Comparison of ENCODE assay signal across 11 cellular contexts in genomic region chr1:14946011-14946359, GRCh38.
A peak's percentile ranks its signal among the peaks of the same experiment; 100 is the strongest.
DNase-seq lines count a peak whose midpoint lies in the region; ATAC-seq and TF ChIP-seq lines count a peak whose summit lies in the region.
"Had no signal": no experiment of that assay in that cellular context is flagged by ENCODE, and none has a peak within 500 bp of the region (broad histone marks: within the 10 kb centered on the region; RNA-seq: fewer than 3 reads in every experiment).

No MANE protein-coding gene starts in this region.

- H3K9ac ChIP-seq in skeletal muscle satellite cell (ENCODE audit: low read depth, low read length) = peak overlapping the region; percentile 87

- no peaks in the 10 kb centered on the region for H3K27me3 ChIP-seq in layer of hippocampus (ENCODE audit: control insufficient read depth, insufficient read depth, low read length)
- no peaks in the 10 kb centered on the region for H3K27me3 ChIP-seq in skeletal muscle satellite cell (ENCODE audit: control insufficient read depth, insufficient read depth, low read length)

- DNase-seq in HFF-Myc (ENCODE audit: extremely low read depth, low read depth) (no peak), chondrocyte (ENCODE audit: low spot score) (no peak), epidermal melanocyte (ENCODE audit: insufficient read length, low spot score) (no peak), KG1 (lab: John Stamatoyannopoulos, UW) (no peak), NCI-H748 treated with DMSO at 0.1 percent for 48 hours (lab: John Stamatoyannopoulos, UW) (no peak)
- DNase-seq: activated CD4-positive, CD25-positive, alpha-beta regulatory T cell; NCI-H146 had no signal

- H3K27ac ChIP-seq in layer of hippocampus (ENCODE audit: low read depth, low read length) = peak overlapping the region; percentile 95

- H3K4me3 Mint-ChIP-seq in chondrocyte (ENCODE audit: unreplicated experiment) = peak overlapping the region; percentile 70
- H3K4me3 Mint-ChIP-seq: stimulated activated memory B cell treated with anti-CD40 and anti-IgM and Interleukin-4, amounts not matched to agents 10 μg/mL and 1 μg/mL and 100 μg/mL, for 72 hours had no signal

- H3K36me3 Mint-ChIP-seq in chondrocyte (ENCODE audit: low read depth) = no peaks in the 10 kb centered on the region
- H3K36me3 Mint-ChIP-seq: stimulated activated memory B cell treated with anti-CD40 and anti-IgM and Interleukin-4, amounts not matched to agents 10 μg/mL and 1 μg/mL and 100 μg/mL, for 72 hours had no signal

- no peak for ATAC-seq in HG03439 (IDR thresholded peaks at IDR 0.05; ENCODE audit: unreplicated experiment)
- ATAC-seq: stimulated activated memory B cell treated with anti-CD40 and anti-IgM and Interleukin-4, amounts not matched to agents 10 μg/mL and 1 μg/mL and 100 μg/mL, for 72 hours had no signal

- H3K4me1 ChIP-seq in skeletal muscle satellite cell (ENCODE audit: control insufficient read depth, insufficient read depth, low read length) = peaks cover 62% of the 10 kb centered on the region

- H3K36me3 ChIP-seq in skeletal muscle satellite cell (ENCODE audit: insufficient read depth, low read length) = no peaks in the 10 kb centered on the region

- peak overlapping the region; percentile 93 for H3K27ac Mint-ChIP-seq in chondrocyte (ENCODE audit: unreplicated experiment)
- H3K27ac Mint-ChIP-seq: stimulated activated memory B cell treated with anti-CD40 and anti-IgM and Interleukin-4, amounts not matched to agents 10 μg/mL and 1 μg/mL and 100 μg/mL, for 72 hours had no signal

- H3K4me3 ChIP-seq in HFF-Myc (replicated peaks; ENCODE audit: low read depth, low read length) (peak overlapping the region; percentile 28), skeletal muscle satellite cell (ENCODE audit: low read length) (peak overlapping the region; percentile 65)

- no peak for TF ChIP-seq CTCF in HFF-Myc (IDR thresholded peaks at IDR 0.05; ENCODE audit: low read depth, low read length, missing control alignments)
- TF ChIP-seq CTCF in chondrocyte (IDR thresholded peaks at IDR 0.05) = no peak

- peaks cover 91% of the 10 kb centered on the region for H3K4me1 Mint-ChIP-seq in chondrocyte (ENCODE audit: low read depth)
- H3K4me1 Mint-ChIP-seq: stimulated activated memory B cell treated with anti-CD40 and anti-IgM and Interleukin-4, amounts not matched to agents 10 μg/mL and 1 μg/mL and 100 μg/mL, for 72 hours had no signal

- no peaks in the 10 kb centered on the region for H3K27me3 Mint-ChIP-seq in chondrocyte (ENCODE audit: low read depth)
- H3K27me3 Mint-ChIP-seq: stimulated activated memory B cell treated with anti-CD40 and anti-IgM and Interleukin-4, amounts not matched to agents 10 μg/mL and 1 μg/mL and 100 μg/mL, for 72 hours had no signal

- H3K4me2 ChIP-seq in skeletal muscle satellite cell (ENCODE audit: low read length) = peak overlapping the region; percentile 81

- no peaks in the 10 kb centered on the region for H3K9me3 Mint-ChIP-seq in chondrocyte (ENCODE audit: low read depth)
- H3K9me3 Mint-ChIP-seq: stimulated activated memory B cell treated with anti-CD40 and anti-IgM and Interleukin-4, amounts not matched to agents 10 μg/mL and 1 μg/mL and 100 μg/mL, for 72 hours had no signal

- H3K9me3 ChIP-seq in skeletal muscle satellite cell (replicated peaks; ENCODE audit: low read length) = no peaks in the 10 kb centered on the region
